In genomic region chr6:40588070-40588384, GRCh38 we compare ENCODE assay signal across 8 cellular contexts. TPM values are rescaled to one million over a fixed set of nuclear protein-coding genes. Genes with fewer than 3 reads are reported as not detected.
DNase-seq lines count a peak whose midpoint lies in the region; ATAC-seq and TF ChIP-seq lines count a peak whose summit lies in the region.

No MANE protein-coding gene starts in this region.

- H3K27me3 ChIP-seq in H9 (ENCODE audit: insufficient read depth, low read length) (no peaks in the 10 kb centered on the region; the same call in 1 of the 2 replicates), liver (ENCODE audit: control insufficient read depth in 4 of 4, insufficient read depth in 4 of 4, low read length in 3 of 4) (peaks cover 0 to 4% (median 1%) of the 10 kb centered on the region in 4 donors)

- no peak overlapping the region for H3K14ac ChIP-seq in H9 (ENCODE audit: insufficient read depth, low read length)

- H3K27ac ChIP-seq in H9 (ENCODE audit: insufficient read length, low read depth, low read length) (no peak overlapping the region), liver (ENCODE audit: low read depth in 1 of 2, low read length in 2 of 2) (no peak overlapping the region), skin epidermis (no peak overlapping the region)

- H3K27ac Mint-ChIP-seq in H9: no peak overlapping the region
- no peak overlapping the region for H3K27ac Mint-ChIP-seq in T-helper 17 cell

- H3K4ac ChIP-seq in H9 (ENCODE audit: low read depth, low read length): no peak overlapping the region

- no peaks in the 10 kb centered on the region for H4K20me1 ChIP-seq in H9 (ENCODE audit: control insufficient read depth, insufficient read depth, insufficient read length)

- peaks cover 72% of the 10 kb centered on the region for H3K27me3 Mint-ChIP-seq in H9 (ENCODE audit: low read depth)
- H3K27me3 Mint-ChIP-seq in T-helper 17 cell: peaks cover 39% of the 10 kb centered on the region

- H2BK120ac ChIP-seq in H9 (ENCODE audit: low read depth, low read length, poor library complexity, severe bottlenecking): no peak overlapping the region

- DNase-seq in H9 (no peak), T-helper 17 cell (no peak), NOMO-1 treated with dmso at 0.1 percent for 144 hours (lab: John Stamatoyannopoulos, UW; ENCODE audit: unreplicated experiment) (no peak), hepatic stellate cell (ENCODE audit: low spot score) (no peak)
- DNase-seq in stimulated activated CD4-positive, alpha-beta T cell treated with anti-CD3 and anti-CD28 coated beads, Interleukin-4, amount 100 ng/mL, for 4 hours: no peak

- H2BK5ac ChIP-seq in H9 (ENCODE audit: insufficient read length, low read length): no peak overlapping the region

- no peak overlapping the region for H3T11ph ChIP-seq in H9 (ENCODE audit: low read length)

- no peak for TF ChIP-seq RAD21 in liver (IDR thresholded peaks at IDR 0.05)

- H3K4me3 Mint-ChIP-seq in H9 (peak overlapping the region in 1 of 2 experiments; percentile 39; a peak in 1 of 5 replicates), T-helper 17 cell (peak overlapping the region; percentile 68)

- WGBS in H9 (ENCODE audit: extremely low coverage, insufficient read length, low lambda C conversion rate): no CpG with 5 or more reads among the region's 11 CpGs
- 16% methylated on average over 11 of the region's 11 CpGs for WGBS in liver

- H4K5ac ChIP-seq in H9 (ENCODE audit: insufficient read length, low read depth, low read length): no peak overlapping the region

- no peak for ATAC-seq in T-helper 17 cell
- no peak for ATAC-seq in GM21717 (IDR thresholded peaks at IDR 0.05; ENCODE audit: unreplicated experiment)

- TF ChIP-seq CTCF in H9 (conservative IDR thresholded peaks at IDR 0.05): no peak; the same call in 2 of the 3 replicates
- peak; percentile 31 for TF ChIP-seq CTCF in liver (IDR thresholded peaks at IDR 0.05; ENCODE audit: low read depth, low read length, missing input control)

- H3K23ac ChIP-seq in H9 (ENCODE audit: insufficient read length, low read depth, low read length): no peak overlapping the region

- H3K4me3 ChIP-seq in liver (ENCODE audit: low read depth in 1 of 3, low read length in 3 of 3) (peak overlapping the region in 1 of 3 donors; percentile 48), skin epidermis (peak overlapping the region; percentile 20 to 47 (median 30))

- no peaks in the 10 kb centered on the region for H3K36me3 ChIP-seq in liver (ENCODE audit: control insufficient read depth in 4 of 4, insufficient read depth in 3 of 4, low read depth in 1 of 4, low read length in 3 of 4)

- peaks cover 17% of the 10 kb centered on the region for H3K23me2 ChIP-seq in H9 (ENCODE audit: insufficient read length, low read depth, low read length, poor library complexity, severe bottlenecking)

- H3K9me3 ChIP-seq in H9 (ENCODE audit: control insufficient read depth, low read depth, low read length): no peaks in the 10 kb centered on the region
- H3K9me3 ChIP-seq in T-helper 17 cell (ENCODE audit: control insufficient read depth, low read length, poor library complexity, severe bottlenecking): no peaks in the 10 kb centered on the region
- H3K9me3 ChIP-seq in liver (ENCODE audit: control insufficient read depth in 4 of 4, low read length in 3 of 4): no peaks in the 10 kb centered on the region

- no peak overlapping the region for H3K18ac ChIP-seq in H9 (ENCODE audit: insufficient read length, low read depth, low read length)

- H3K9ac ChIP-seq in H9 (ENCODE audit: extremely low read depth, insufficient read length, low read length): no peak overlapping the region
- H3K9ac ChIP-seq in liver (ENCODE audit: low read depth in 1 of 2, low read length in 2 of 2): no peak overlapping the region

- H2BK20ac ChIP-seq in H9 (ENCODE audit: low read depth, low read length, poor library complexity, severe bottlenecking): no peak overlapping the region

- H2BK12ac ChIP-seq in H9 (ENCODE audit: insufficient read length, low read depth, low read length): no peak overlapping the region

- H3K79me2 ChIP-seq in H9 (ENCODE audit: insufficient read depth, low read length): no peaks in the 10 kb centered on the region

- H2AFZ ChIP-seq in H9 (ENCODE audit: low read length): no peak overlapping the region

- no peaks in the 10 kb centered on the region; a peak in 2 of 5 replicates for H3K9me3 Mint-ChIP-seq in H9

- peak overlapping the region; percentile 90 for H3K4me2 ChIP-seq in H9 (ENCODE audit: insufficient read depth, insufficient read length, low read length)

- H2BK15ac ChIP-seq in H9 (ENCODE audit: low read depth, low read length): no peak overlapping the region

- no peak overlapping the region for H3K56ac ChIP-seq in H9 (ENCODE audit: insufficient read length, low read depth, low read length)

- H4K91ac ChIP-seq in H9 (ENCODE audit: insufficient read length, low read depth, low read length): no peak overlapping the region

- no peak overlapping the region for H4K8ac ChIP-seq in H9 (replicated peaks; ENCODE audit: insufficient read length, low read depth, low read length)

- H3K4me1 ChIP-seq in H9 (ENCODE audit: insufficient read depth, low read length) (no peaks in the 10 kb centered on the region; the same call in 1 of the 2 replicates), liver (ENCODE audit: control insufficient read depth in 4 of 4, insufficient read depth in 4 of 4, low read length in 3 of 4) (peaks cover 0 to 20% (median 17%) of the 10 kb centered on the region in 4 donors)

- no peaks in the 10 kb centered on the region for H3K79me1 ChIP-seq in H9 (ENCODE audit: insufficient read depth, low read depth, low read length, poor library complexity, severe bottlenecking)

- peaks cover 30 to 33% of the 10 kb centered on the region in 2 experiments for H3K4me1 Mint-ChIP-seq in H9
- peaks cover 8% of the 10 kb centered on the region for H3K4me1 Mint-ChIP-seq in T-helper 17 cell

- H3K36me3 Mint-ChIP-seq in H9 (ENCODE audit: insufficient read depth in 1 of 3, low read depth in 3 of 3): peaks cover 0 to 2% (median 0%) of the 10 kb centered on the region in 3 experiments; a peak in 2 of 7 replicates
- peaks cover 2% of the 10 kb centered on the region for H3K36me3 Mint-ChIP-seq in T-helper 17 cell (ENCODE audit: low read depth)

- no peak overlapping the region for H2AK5ac ChIP-seq in H9 (ENCODE audit: insufficient read length, low read length)

TF ChIP-seq in liver, 16 proteins besides CTCF, POLR2A, EP300 and RAD21 (continues in another document):
- no peak for TF ChIP-seq HNF4G (IDR thresholded peaks at IDR 0.05)
- TF ChIP-seq ATF3 (IDR thresholded peaks at IDR 0.05): no peak
- TF ChIP-seq ZBTB33 (IDR thresholded peaks at IDR 0.05): no peak
- TF ChIP-seq MAX (IDR thresholded peaks at IDR 0.05): no peak
- TF ChIP-seq RXRA (IDR thresholded peaks at IDR 0.05): no peak
- TF ChIP-seq REST (IDR thresholded peaks at IDR 0.05): no peak
- TF ChIP-seq GABPA (IDR thresholded peaks at IDR 0.05 in 1 of 2, conservative IDR thresholded peaks at IDR 0.05 in 1 of 2): no peak
- no peak for TF ChIP-seq HNF4A (conservative IDR thresholded peaks at IDR 0.05)
- no peak for TF ChIP-seq NR2F2 (IDR thresholded peaks at IDR 0.05)
- no peak for TF ChIP-seq TAF1 (conservative IDR thresholded peaks at IDR 0.05)
- no peak for TF ChIP-seq SP1 (IDR thresholded peaks at IDR 0.05)

RNA-seq across cellular contexts. Expression of gene LRFN2, which starts 0.9 kb away (rescaled TPM):
- total RNA-seq in H9 (2021) (0.11 and 0.13 TPM in 2 replicates), T-helper 17 cell (under 1 TPM in 1 of 2 donors, not detected in 1; 0.20 TPM), liver (under 1 TPM in 1 of 2 donors, not detected in 1; under 0.01 TPM)
- under 1 TPM in 1 of 2 donors, not detected in 1; 0.01 TPM for polyA plus RNA-seq in liver
